In the genomic region with DNA sequence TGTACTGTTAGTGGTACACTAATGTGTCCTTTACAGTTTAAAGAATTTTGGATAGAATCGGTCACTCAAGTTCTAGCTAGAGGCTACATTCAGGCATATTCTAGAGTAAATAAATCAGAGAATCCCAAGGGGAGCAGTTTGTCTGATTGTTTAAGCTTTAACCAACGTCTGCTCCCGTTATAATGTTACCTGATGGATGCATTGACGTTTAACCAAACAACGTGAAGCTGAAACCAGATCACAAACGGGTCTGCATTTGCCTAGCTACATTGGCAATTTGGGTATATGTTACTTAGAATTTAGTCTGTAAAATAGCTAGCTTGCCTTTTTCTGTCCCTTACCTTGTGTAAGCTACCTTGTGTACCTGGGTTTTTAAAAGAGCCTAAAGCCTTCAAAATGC, we compare ENCODE assay signal across 8 cellular contexts. TPM values are rescaled to one million over a fixed set of nuclear protein-coding genes. Genes with fewer than 3 reads are reported as not detected.
A peak's percentile ranks its signal among the peaks of the same experiment; 100 is the strongest.
DNase-seq lines count a peak whose midpoint lies in the region; ATAC-seq and TF ChIP-seq lines count a peak whose summit lies in the region.

No MANE protein-coding gene starts in this region.

- H3K4me3 ChIP-seq in MM.1S (ENCODE audit: low read length): peak overlapping the region; percentile 89

- H3K27me3 ChIP-seq in MM.1S (replicated peaks; ENCODE audit: insufficient read depth, low read length): no peaks in the 10 kb centered on the region

- intact Hi-C loops in dendritic cell treated with granulocyte-macrophage colony-stimulating factor and Interleukin-4, amounts not matched to agents 40 ng/mL and 50 ng/mL, for 4 days (cut with micrococcal nuclease): loop anchor here (2.0 kb wide), 2 partner anchors 75 to 77 kb away; partner anchors contain the start of genes SEPSECS and ZCCHC4

- H3F3A ChIP-seq in MM.1S (ENCODE audit: insufficient read depth, low read length): peaks cover 22% of the 10 kb centered on the region

- H3K4me2 ChIP-seq in MM.1S (ENCODE audit: low read depth, low read length): peak overlapping the region; percentile 76

- peak overlapping the region; percentile 90 for H3K27ac Mint-ChIP-seq in dendritic cell treated with granulocyte-macrophage colony-stimulating factor and Interleukin-4, amounts not matched to agents 40 ng/mL and 50 ng/mL, for 4 days
- peak overlapping the region; percentile 84 for H3K27ac Mint-ChIP-seq in osteocyte (ENCODE audit: unreplicated experiment)

- H3K4me1 ChIP-seq in ES-I3 (ENCODE audit: insufficient read depth, low read length) (no peaks in the 10 kb centered on the region), MM.1S (ENCODE audit: low read length) (peaks cover 26% of the 10 kb centered on the region)

- H3K4me3 Mint-ChIP-seq in dendritic cell treated with granulocyte-macrophage colony-stimulating factor and Interleukin-4, amounts not matched to agents 40 ng/mL and 50 ng/mL, for 4 days: peak overlapping the region; percentile 94
- peak overlapping the region; percentile 84 for H3K4me3 Mint-ChIP-seq in osteocyte (ENCODE audit: unreplicated experiment)

- ATAC-seq in HG02759 (IDR thresholded peaks at IDR 0.05; ENCODE audit: unreplicated experiment) (no peak), HG03097 (IDR thresholded peaks at IDR 0.05; ENCODE audit: low FRiP score, unreplicated experiment) (no peak)

- H3K9ac ChIP-seq in ES-I3 (ENCODE audit: low read depth, low read length): peak overlapping the region; percentile 94; the same call in 1 of the 2 replicates
- peak overlapping the region; percentile 98 for H3K9ac ChIP-seq in MM.1S (ENCODE audit: low read length)

- peaks cover 63% of the 10 kb centered on the region for H3K79me2 ChIP-seq in MM.1S (ENCODE audit: low read length)

- no peaks in the 10 kb centered on the region for H4K20me1 ChIP-seq in MM.1S (ENCODE audit: insufficient read depth, low read length)

- peak overlapping the region; percentile 92; the same call in 1 of the 2 replicates for H3K27ac ChIP-seq in MM.1S (ENCODE audit: low read length)

- H3K36me3 Mint-ChIP-seq in dendritic cell treated with granulocyte-macrophage colony-stimulating factor and Interleukin-4, amounts not matched to agents 40 ng/mL and 50 ng/mL, for 4 days (ENCODE audit: low read depth): peaks cover 40% of the 10 kb centered on the region
- H3K36me3 Mint-ChIP-seq in osteocyte (ENCODE audit: unreplicated experiment): peaks cover 4% of the 10 kb centered on the region

- H3K9me2 ChIP-seq in MM.1S (replicated peaks; ENCODE audit: insufficient read depth, low read length): no peaks in the 10 kb centered on the region

- H3K27me3 Mint-ChIP-seq in dendritic cell treated with granulocyte-macrophage colony-stimulating factor and Interleukin-4, amounts not matched to agents 40 ng/mL and 50 ng/mL, for 4 days: no peaks in the 10 kb centered on the region
- H3K27me3 Mint-ChIP-seq in osteocyte (ENCODE audit: unreplicated experiment): no peaks in the 10 kb centered on the region

- DNase-seq in MM.1S: no peak
- DNase-seq in osteocyte (ENCODE audit: extremely low spot score, unreplicated experiment): no peak
- no peak for DNase-seq in 8988T
- DNase-seq in activated CD4-positive, alpha-beta T cell treated with anti-CD3 and anti-CD28 coated beads for 4 hours: no peak

- TF ChIP-seq CTCF in MM.1S (IDR thresholded peaks at IDR 0.05; ENCODE audit: low read length): no peak
- no peak for TF ChIP-seq CTCF in osteocyte (IDR thresholded peaks at IDR 0.05)

- H3K9me3 ChIP-seq in ES-I3 (ENCODE audit: control insufficient read depth, insufficient read depth, low read length): peaks cover 14% of the 10 kb centered on the region
- no peaks in the 10 kb centered on the region for H3K9me3 ChIP-seq in MM.1S (replicated peaks; ENCODE audit: insufficient read depth, low read length)

- H3K9me3 Mint-ChIP-seq in dendritic cell treated with granulocyte-macrophage colony-stimulating factor and Interleukin-4, amounts not matched to agents 40 ng/mL and 50 ng/mL, for 4 days: peaks cover 39% of the 10 kb centered on the region
- peaks cover 22% of the 10 kb centered on the region for H3K9me3 Mint-ChIP-seq in osteocyte (ENCODE audit: unreplicated experiment)

- H3K36me3 ChIP-seq in ES-I3 (ENCODE audit: insufficient read depth, low read length): no peaks in the 10 kb centered on the region; the same call in 1 of the 2 replicates
- peaks cover 3% of the 10 kb centered on the region for H3K36me3 ChIP-seq in MM.1S (replicated peaks; ENCODE audit: insufficient read depth, low read length)

- peaks cover 25% of the 10 kb centered on the region for H3K4me1 Mint-ChIP-seq in dendritic cell treated with granulocyte-macrophage colony-stimulating factor and Interleukin-4, amounts not matched to agents 40 ng/mL and 50 ng/mL, for 4 days (ENCODE audit: low read depth)
- peaks cover 12% of the 10 kb centered on the region for H3K4me1 Mint-ChIP-seq in osteocyte (ENCODE audit: unreplicated experiment)

- no peak overlapping the region for H2AFZ ChIP-seq in MM.1S (ENCODE audit: low read length)

RNA-seq across cellular contexts. Expression of gene PI4K2B, which starts 1.6 kb away (rescaled TPM):
- total RNA-seq in osteocyte: 9.7 and 11.1 TPM in 2 replicates
